13 cellular contexts compared by ENCODE assay signal in genomic region chr20:48928832-48929725, GRCh38. TPM values are rescaled to one million over a fixed set of nuclear protein-coding genes. Genes with fewer than 3 reads are reported as not detected.
DNase-seq lines count a peak whose midpoint lies in the region; ATAC-seq and TF ChIP-seq lines count a peak whose summit lies in the region.
"Had no signal": no experiment of that assay in that cellular context is flagged by ENCODE, and none has a peak within 500 bp of the region (broad histone marks: within the 10 kb centered on the region; RNA-seq: fewer than 3 reads in every experiment).

No MANE protein-coding gene starts in this region.

- TF ChIP-seq CTCF in AG04449 (IDR thresholded peaks at IDR 0.05; ENCODE audit: insufficient read depth, low read length, missing control alignments) (no peak), cardiac muscle cell (IDR thresholded peaks at IDR 0.05; ENCODE audit: low read depth, low read length) (no peak), prostate gland (IDR thresholded peaks at IDR 0.05) (no peak), WTC11 (IDR thresholded peaks at IDR 0.05) (no peak)

- CTCF ChIA-PET in AG04449 (lab: Yijun Ruan, JAX): interaction anchor here (1.0 kb wide), 3 partner anchors 9 to 271 kb away, joined by 3 to 4 read pairs (median 3); no protein-coding TSS in a partner anchor
- CTCF ChIA-PET in activated CD4-positive, alpha-beta T cell treated with anti-CD3 and anti-CD28 coated beads for 36 hours (lab: Charles Lee): no interaction called here
- CTCF ChIA-PET in WTC11 (lab: Charles Lee): no interaction called here

- no peaks in the 10 kb centered on the region for H3K27me3 ChIP-seq in cardiac muscle cell
- no peaks in the 10 kb centered on the region for H3K27me3 ChIP-seq in prostate gland (replicated peaks; ENCODE audit: insufficient read depth)

- H3K27me3 Mint-ChIP-seq in activated CD4-positive, alpha-beta T cell treated with anti-CD3 and anti-CD28 coated beads for 36 hours: no peaks in the 10 kb centered on the region
- H3K27me3 Mint-ChIP-seq in WTC11 (ENCODE audit: low read depth): no peaks in the 10 kb centered on the region
- H3K27me3 Mint-ChIP-seq: natural killer cell treated with Interleukin-12 subunit alpha and Interleukin-12 subunit beta and Interleukin-15 and Interleukin-18, amount 100 ng/mL, for 72 hours had no signal

- intact Hi-C loops in prostate gland (cut with DNase I): no loop called here
- intact Hi-C loops in activated CD4-positive, alpha-beta T cell treated with anti-CD3 and anti-CD28 coated beads for 36 hours (cut with DNase I, micrococcal nuclease): no loop called here

- H3K27ac ChIP-seq in cardiac muscle cell (peak overlapping the region; percentile 76), prostate gland (peak overlapping the region; percentile 80 to 85)
- H3K27ac ChIP-seq: A549 had no signal

- no peak overlapping the region for H3K4me3 Mint-ChIP-seq in activated CD4-positive, alpha-beta T cell treated with anti-CD3 and anti-CD28 coated beads for 36 hours
- H3K4me3 Mint-ChIP-seq in WTC11: no peak overlapping the region
- H3K4me3 Mint-ChIP-seq: natural killer cell treated with Interleukin-12 subunit alpha and Interleukin-12 subunit beta and Interleukin-15 and Interleukin-18, amount 100 ng/mL, for 72 hours had no signal

- H3K4me1 Mint-ChIP-seq in activated CD4-positive, alpha-beta T cell treated with anti-CD3 and anti-CD28 coated beads for 36 hours: peaks cover 29% of the 10 kb centered on the region
- no peaks in the 10 kb centered on the region for H3K4me1 Mint-ChIP-seq in WTC11

- 12% methylated on average over 3 of the region's 3 CpGs for WGBS in prostate gland

- H3K9me3 ChIP-seq in cardiac muscle cell (ENCODE audit: low read depth): no peaks in the 10 kb centered on the region
- H3K9me3 ChIP-seq in prostate gland: no peaks in the 10 kb centered on the region
- H3K9me3 ChIP-seq: A549 had no signal

- no peak overlapping the region for H3K27ac Mint-ChIP-seq in activated CD4-positive, alpha-beta T cell treated with anti-CD3 and anti-CD28 coated beads for 36 hours
- no peak overlapping the region for H3K27ac Mint-ChIP-seq in WTC11
- H3K27ac Mint-ChIP-seq: natural killer cell treated with Interleukin-12 subunit alpha and Interleukin-12 subunit beta and Interleukin-15 and Interleukin-18, amount 100 ng/mL, for 72 hours had no signal

- H3K36me3 ChIP-seq in cardiac muscle cell: no peaks in the 10 kb centered on the region
- H3K36me3 ChIP-seq in prostate gland: no peaks in the 10 kb centered on the region

- H3K9me3 Mint-ChIP-seq in activated CD4-positive, alpha-beta T cell treated with anti-CD3 and anti-CD28 coated beads for 36 hours (ENCODE audit: low read depth): peaks cover 2% of the 10 kb centered on the region
- peaks cover 7% of the 10 kb centered on the region for H3K9me3 Mint-ChIP-seq in WTC11
- H3K9me3 Mint-ChIP-seq: natural killer cell treated with Interleukin-12 subunit alpha and Interleukin-12 subunit beta and Interleukin-15 and Interleukin-18, amount 100 ng/mL, for 72 hours had no signal

- ATAC-seq in activated CD4-positive, alpha-beta T cell treated with anti-CD3 and anti-CD28 coated beads for 36 hours: no peak
- no peak for ATAC-seq in WTC11
- ATAC-seq in HG03095 (IDR thresholded peaks at IDR 0.05; ENCODE audit: unreplicated experiment): no peak
- ATAC-seq: A549 had no signal

- POLR2A ChIA-PET in AG04449 (lab: Yijun Ruan, JAX) (no interaction called here), WTC11 (lab: Charles Lee) (no interaction called here)
- POLR2A ChIA-PET in activated CD4-positive, alpha-beta T cell treated with anti-CD3 and anti-CD28 coated beads for 36 hours (lab: Charles Lee): no interaction called here

- peak; percentile 61 for DNase-seq in AG04449 (ENCODE audit: low read depth, low spot score)
- DNase-seq in amniotic epithelial cell (ENCODE audit: low read depth): peak; percentile 69
- DNase-seq in cardiac muscle cell (ENCODE audit: low read depth in 1 of 2, low spot score in 1 of 2): peak in 1 of 2 donors; percentile 79
- DNase-seq in prostate gland (ENCODE audit: low spot score): peak; percentile 49
- DNase-seq in activated CD4-positive, alpha-beta T cell treated with anti-CD3 and anti-CD28 coated beads for 36 hours: no peak
- no peak for DNase-seq in WTC11 (ENCODE audit: low spot score)
- DNase-seq in NCI-H748 treated with DMSO at 0.1 percent for 48 hours (lab: John Stamatoyannopoulos, UW): no peak
- DNase-seq: activated CD8-positive, alpha-beta memory T cell treated with anti-CD3 and anti-CD28 coated beads for 24 hours; H7; NCI-H82 had no signal

- peaks cover 16% of the 10 kb centered on the region for H3K4me1 ChIP-seq in cardiac muscle cell (ENCODE audit: low read depth)
- peaks cover 15% of the 10 kb centered on the region for H3K4me1 ChIP-seq in prostate gland (replicated peaks)
- H3K4me1 ChIP-seq: A549 had no signal

- H3K4me3 ChIP-seq in AG04449 (ENCODE audit: low read depth, low read length): no peak overlapping the region
- H3K4me3 ChIP-seq in cardiac muscle cell: no peak overlapping the region
- H3K4me3 ChIP-seq in prostate gland: no peak overlapping the region
- H3K4me3 ChIP-seq: A549 had no signal

- peaks cover 3% of the 10 kb centered on the region for H3K36me3 Mint-ChIP-seq in activated CD4-positive, alpha-beta T cell treated with anti-CD3 and anti-CD28 coated beads for 36 hours (ENCODE audit: low read depth)
- peaks cover 3% of the 10 kb centered on the region; the same call in 1 of the 2 replicates for H3K36me3 Mint-ChIP-seq in WTC11
- H3K36me3 Mint-ChIP-seq: natural killer cell treated with Interleukin-12 subunit alpha and Interleukin-12 subunit beta and Interleukin-15 and Interleukin-18, amount 100 ng/mL, for 72 hours had no signal

- TF ChIP-seq POLR2A in prostate gland (IDR thresholded peaks at IDR 0.05): no peak

TF ChIP-seq in WTC11, 78 proteins besides CTCF, POLR2A, EP300 and RAD21:
- TF ChIP-seq ZBTB21 (CRISPR knock-in tag; IDR thresholded peaks at IDR 0.05; ENCODE audit: borderline replicate concordance) (no peak), FOXP4 (CRISPR knock-in tag; IDR thresholded peaks at IDR 0.05) (no peak), IRF1 (CRISPR knock-in tag; IDR thresholded peaks at IDR 0.05) (no peak), SMAD3 (CRISPR knock-in tag; IDR thresholded peaks at IDR 0.05; ENCODE audit: borderline replicate concordance) (no peak), STAT6 (CRISPR knock-in tag; conservative IDR thresholded peaks at IDR 0.05; ENCODE audit: low read depth) (no peak), ESRRA (CRISPR knock-in tag; IDR thresholded peaks at IDR 0.05; ENCODE audit: borderline replicate concordance) (no peak), JUN (CRISPR knock-in tag; IDR thresholded peaks at IDR 0.05) (no peak), TCF7 (CRISPR knock-in tag; IDR thresholded peaks at IDR 0.05; ENCODE audit: low read depth) (no peak), TP53 (CRISPR knock-in tag; IDR thresholded peaks at IDR 0.05) (no peak), CREM (CRISPR knock-in tag; IDR thresholded peaks at IDR 0.05) (no peak), ZNF219 (CRISPR knock-in tag; IDR thresholded peaks at IDR 0.05; ENCODE audit: borderline replicate concordance) (no peak), MYBL2 (CRISPR knock-in tag; IDR thresholded peaks at IDR 0.05) (no peak), ZNF121 (CRISPR knock-in tag; IDR thresholded peaks at IDR 0.05) (no peak)

RNA-seq across cellular contexts. Expression of gene ARFGEF2, which starts 7.6 kb away (rescaled TPM):
- total RNA-seq in cardiac muscle cell (20.5 and 20.6 TPM in 2 replicates), prostate gland (10 to 100 TPM; 36.3 to 51.6 TPM), WTC11 (2021) (17.3 to 20.9 TPM (median 17.7 TPM) in 3 replicates)
- 7.0 and 8.5 TPM in 2 replicates for polyA plus RNA-seq in cardiac muscle cell
- 10 to 100 TPM; 19.3 to 20.5 TPM for total RNA-seq in activated CD4-positive, alpha-beta T cell treated with anti-CD3 and anti-CD28 coated beads for 36 hours

Comparison
In these comparisons a context has a peak if more than half of its experiments do, and no peak if none do; other contexts are left out.
1. DNase-seq: peak in AG04449 (single experiment), amniotic epithelial cell (single experiment) and prostate gland (single experiment); none in activated CD4-positive, alpha-beta T cell treated with anti-CD3 and anti-CD28 coated beads for 36 hours (single experiment), WTC11 (single experiment) and NCI-H748 treated with DMSO at 0.1 percent for 48 hours (single experiment).